In the genomic region with DNA sequence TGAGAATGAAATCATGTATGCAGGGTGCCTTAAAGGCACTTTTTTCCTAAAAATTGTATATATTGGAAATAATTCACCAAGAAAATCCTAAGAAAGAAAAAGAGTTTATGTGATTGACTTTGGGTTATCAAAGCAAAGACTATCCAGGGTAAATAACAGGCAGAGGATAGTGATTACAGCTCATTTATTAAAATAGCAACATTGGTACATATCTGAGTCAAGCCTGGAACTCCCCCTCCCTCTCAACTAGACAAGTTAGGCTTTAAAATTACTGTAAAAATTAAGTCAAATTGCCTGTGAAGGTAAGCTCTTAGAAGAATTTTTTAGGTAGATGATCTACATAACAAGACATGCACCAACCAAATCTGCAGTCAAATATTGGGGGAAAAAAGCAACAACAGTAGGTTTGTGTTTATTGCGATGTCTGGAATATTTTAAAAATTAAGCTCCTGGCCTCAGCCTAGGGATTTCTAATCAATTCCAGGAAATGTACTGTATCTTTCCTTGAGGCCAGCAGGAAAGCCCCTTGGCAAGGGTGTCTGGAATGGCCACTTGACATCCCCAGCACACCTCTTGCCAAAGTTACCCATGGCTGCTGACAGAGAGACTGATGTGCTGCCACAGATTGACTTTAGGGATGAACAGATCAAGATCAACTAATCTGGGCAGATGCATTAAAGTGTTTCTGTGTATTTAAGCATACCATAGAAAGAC, we compare ENCODE assay signal across 13 cellular contexts. TPM values are rescaled to one million over a fixed set of nuclear protein-coding genes. Genes with fewer than 3 reads are reported as not detected.
DNase-seq lines count a peak whose midpoint lies in the region; ATAC-seq lines count a peak whose summit lies in the region.
"Had no signal": no experiment of that assay in that cellular context is flagged by ENCODE, and none has a peak within 500 bp of the region (broad histone marks: within the 10 kb centered on the region; RNA-seq: fewer than 3 reads in every experiment).

No MANE protein-coding gene starts in this region.

- H3K9me3 ChIP-seq in thymus (ENCODE audit: control insufficient read depth) = no peaks in the 10 kb centered on the region

- H3K27ac Mint-ChIP-seq in activated naive CD4-positive, alpha-beta T cell treated with anti-CD3 and anti-CD28 coated beads, Interleukin-2, amount 50 U/mL, for 24 hours = peak overlapping the region; percentile 93
- peak overlapping the region; percentile 88 for H3K27ac Mint-ChIP-seq in activated CD8-positive, alpha-beta T cell treated with anti-CD3 and anti-CD28 coated beads, Interleukin-2, amount 10 ng/mL, durations not matched to agents 7 days and 5 days
- H3K27ac Mint-ChIP-seq: nephron had no signal

- H3K36me3 Mint-ChIP-seq in activated naive CD4-positive, alpha-beta T cell treated with anti-CD3 and anti-CD28 coated beads, Interleukin-2, amount 50 U/mL, for 24 hours = peaks cover 9% of the 10 kb centered on the region
- H3K36me3 Mint-ChIP-seq in activated CD8-positive, alpha-beta T cell treated with anti-CD3 and anti-CD28 coated beads, Interleukin-2, amount 10 ng/mL, durations not matched to agents 7 days and 5 days (ENCODE audit: low read depth) = peaks cover 10% of the 10 kb centered on the region

- H3K36me3 ChIP-seq in thymus (ENCODE audit: control insufficient read depth, insufficient read depth) = no peaks in the 10 kb centered on the region
- H3K36me3 ChIP-seq: esophagus muscularis mucosa had no signal

- H3K27me3 ChIP-seq in thymus (ENCODE audit: control insufficient read depth, insufficient read depth) = no peaks in the 10 kb centered on the region
- H3K27me3 ChIP-seq: esophagus muscularis mucosa had no signal

- WGBS in thymus = 98% methylated on average over 1 of the region's 1 CpG

- no peak for DNase-seq in activated naive CD4-positive, alpha-beta T cell (lab: John Stamatoyannopoulos, UW)
- peak; percentile 28 for DNase-seq in activated CD8-positive, alpha-beta T cell treated with anti-CD3 and anti-CD28 coated beads, Interleukin-2, amount 10 ng/mL, durations not matched to agents 7 days and 5 days
- DNase-seq in HK-2 (ENCODE audit: unreplicated experiment) = no peak
- DNase-seq: Kasumi-1; retina; stimulated activated CD4-positive, alpha-beta T cell treated with anti-CD3 and anti-CD28 coated beads, Interleukin-1b, Interleukin-23, amount 100 ng/mL, for 48 hours had no signal

- peak overlapping the region; percentile 69 for H3K4me3 Mint-ChIP-seq in activated naive CD4-positive, alpha-beta T cell treated with anti-CD3 and anti-CD28 coated beads, Interleukin-2, amount 50 U/mL, for 24 hours
- peak overlapping the region; percentile 77 for H3K4me3 Mint-ChIP-seq in activated CD8-positive, alpha-beta T cell treated with anti-CD3 and anti-CD28 coated beads, Interleukin-2, amount 10 ng/mL, durations not matched to agents 7 days and 5 days
- H3K4me3 Mint-ChIP-seq: nephron had no signal

- peak; percentile 42 for ATAC-seq in HG02870 (IDR thresholded peaks at IDR 0.05; ENCODE audit: unreplicated experiment)
- ATAC-seq in activated CD8-positive, alpha-beta T cell treated with anti-CD3 and anti-CD28 coated beads, Interleukin-2, amount 10 ng/mL, durations not matched to agents 7 days and 5 days = no peak
- ATAC-seq in GM21825 (IDR thresholded peaks at IDR 0.05; ENCODE audit: unreplicated experiment) = no peak
- no peak for ATAC-seq in GM19397 (IDR thresholded peaks at IDR 0.05; ENCODE audit: unreplicated experiment)

- H3K4me1 ChIP-seq in thymus (ENCODE audit: control insufficient read depth, insufficient read depth, low read length) = peaks cover 32% of the 10 kb centered on the region
- H3K4me1 ChIP-seq: esophagus muscularis mucosa had no signal

- no peaks in the 10 kb centered on the region for H3K27me3 Mint-ChIP-seq in activated naive CD4-positive, alpha-beta T cell treated with anti-CD3 and anti-CD28 coated beads, Interleukin-2, amount 50 U/mL, for 24 hours
- no peaks in the 10 kb centered on the region for H3K27me3 Mint-ChIP-seq in activated CD8-positive, alpha-beta T cell treated with anti-CD3 and anti-CD28 coated beads, Interleukin-2, amount 10 ng/mL, durations not matched to agents 7 days and 5 days (ENCODE audit: low read depth)

- peak overlapping the region; percentile 82 for H3K27ac ChIP-seq in thymus (ENCODE audit: low read depth)
- H3K27ac ChIP-seq: esophagus muscularis mucosa had no signal

- POLR2A ChIA-PET in activated CD8-positive, alpha-beta T cell treated with anti-CD3 and anti-CD28 coated beads, Interleukin-2, amount 10 ng/mL, durations not matched to agents 7 days and 5 days (lab: Charles Lee) = interaction anchor here (0.8 to 6.3 kb wide), 9 partner anchors 9 to 1204 kb away, joined by 3 to 90 read pairs (median 5); a partner anchor contains a TSS

- H3K4me3 ChIP-seq in thymus (ENCODE audit: low read length) = no peak overlapping the region
- H3K4me3 ChIP-seq: esophagus muscularis mucosa had no signal

- peaks cover 14% of the 10 kb centered on the region for H3K9me3 Mint-ChIP-seq in activated naive CD4-positive, alpha-beta T cell treated with anti-CD3 and anti-CD28 coated beads, Interleukin-2, amount 50 U/mL, for 24 hours
- peaks cover 14% of the 10 kb centered on the region for H3K9me3 Mint-ChIP-seq in activated CD8-positive, alpha-beta T cell treated with anti-CD3 and anti-CD28 coated beads, Interleukin-2, amount 10 ng/mL, durations not matched to agents 7 days and 5 days (ENCODE audit: insufficient read depth)

- peaks cover 72% of the 10 kb centered on the region for H3K4me1 Mint-ChIP-seq in activated naive CD4-positive, alpha-beta T cell treated with anti-CD3 and anti-CD28 coated beads, Interleukin-2, amount 50 U/mL, for 24 hours
- H3K4me1 Mint-ChIP-seq in activated CD8-positive, alpha-beta T cell treated with anti-CD3 and anti-CD28 coated beads, Interleukin-2, amount 10 ng/mL, durations not matched to agents 7 days and 5 days (ENCODE audit: low read depth) = peaks cover 55% of the 10 kb centered on the region
- H3K4me1 Mint-ChIP-seq: nephron had no signal

- CTCF ChIA-PET in activated CD8-positive, alpha-beta T cell treated with anti-CD3 and anti-CD28 coated beads, Interleukin-2, amount 10 ng/mL, durations not matched to agents 7 days and 5 days (lab: Charles Lee) = interaction anchor here (0.7 to 7.0 kb wide), 21 partner anchors 9 to 389 kb away, joined by 3 to 59 read pairs (median 5); a partner anchor contains a TSS

RNA-seq across cellular contexts. Expression of a gene that starts 31.2 kb away (rescaled TPM):
- 10 to 100 TPM; 72.8 to 77.5 TPM for total RNA-seq in activated CD8-positive, alpha-beta T cell treated with anti-CD3 and anti-CD28 coated beads, Interleukin-2, amount 10 ng/mL, durations not matched to agents 7 days and 5 days
- 49.4 TPM for polyA plus RNA-seq in thymus
